ENCODE assay signal across 28 cellular contexts in the genomic region with DNA sequence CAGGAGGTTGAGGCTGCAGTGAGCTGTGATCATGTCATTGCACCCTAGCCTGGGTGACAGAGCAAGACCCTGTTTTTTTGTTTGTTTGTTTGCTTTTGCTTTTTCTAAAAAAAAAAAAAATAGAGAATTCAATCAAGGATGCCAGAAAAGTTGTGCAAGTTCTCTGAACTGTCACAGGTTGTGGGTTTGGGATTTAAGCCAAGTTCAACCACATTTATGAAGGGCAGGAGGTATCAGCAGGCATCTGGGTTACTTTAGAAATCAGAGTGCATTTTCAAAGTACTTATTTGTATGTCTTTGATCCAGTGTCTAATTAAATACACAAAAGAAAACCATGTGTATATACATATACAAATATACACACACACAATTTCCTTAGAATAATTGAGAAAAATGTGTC.
"Had no signal": no experiment of that assay in that cellular context is flagged by ENCODE, and none has a peak within 500 bp of the region (broad histone marks: within the 10 kb centered on the region; RNA-seq: fewer than 3 reads in every experiment).

No MANE protein-coding gene starts in this region.

- H3K9me3 ChIP-seq: esophagus muscularis mucosa, lower lobe of right lung, psoas muscle, right atrium auricular region, suprapubic skin, tibial artery, upper lobe of right lung had no signal

- ATAC-seq: activated CD4-positive, alpha-beta T cell treated with anti-CD3 and anti-CD28 coated beads for 36 hours; activated CD8-positive, alpha-beta T cell treated with anti-CD3 and anti-CD28 coated beads, Interleukin-2, amount 10 ng/mL, durations not matched to agents 7 days and 5 days; activated naive CD4-positive, alpha-beta T cell treated with anti-CD3 and anti-CD28 coated beads, Interleukin-2, amount 50 U/mL, for 72 hours; activated T-cell treated with anti-CD3 and anti-CD28 coated beads, Interleukin-2, amount 50 U/mL, for 72 hours; left lung; lower lobe of right lung; natural killer cell; psoas muscle; stimulated activated naive B cell treated with anti-CD40 and anti-IgM and Interleukin-4, amounts not matched to agents 10 μg/mL and 1 μg/mL and 100 μg/mL, for 72 hours; upper lobe of right lung had no signal

- H3K36me3 ChIP-seq: cardiac muscle cell, esophagus muscularis mucosa, left lung, lower lobe of right lung, neural progenitor cell, right atrium auricular region, suprapubic skin, tibial artery, upper lobe of right lung had no signal

- H3K4me2 ChIP-seq: neural progenitor cell had no signal

- DNase-seq: activated CD4-positive, alpha-beta T cell treated with anti-CD3 and anti-CD28 coated beads for 36 hours; activated CD4-positive, CD25-positive, alpha-beta regulatory T cell; activated CD8-positive, alpha-beta T cell treated with anti-CD3 and anti-CD28 coated beads, Interleukin-2, amount 10 ng/mL, durations not matched to agents 7 days and 5 days; activated naive CD4-positive, alpha-beta T cell; activated T-cell treated with anti-CD3 and anti-CD28 coated beads for 4 hours; activated T-cell treated with anti-CD3 and anti-CD28 coated beads, Interleukin-2, amount 50 U/mL, for 72 hours; anterior cingulate cortex; cerebellar nuclear complex; cortex of kidney; foreskin melanocyte; left lung; lower lobe of right lung; mesendoderm; natural killer cell; occipital lobe; psoas muscle; stimulated activated CD4-positive, alpha-beta T cell treated with anti-CD3 and anti-CD28 coated beads, Interleukin-15, amount 100 ng/mL, for 24 hours; stimulated activated CD4-positive, alpha-beta T cell treated with anti-CD3 and anti-CD28 coated beads, Interleukin-2, amount 100 ng/mL, for 24 hours; stimulated activated naive B cell treated with anti-CD40 and anti-IgM and Interleukin-4, amounts not matched to agents 10 μg/mL and 1 μg/mL and 100 μg/mL, for 72 hours; tibial artery; upper lobe of right lung had no signal

- H3K4me1 ChIP-seq: esophagus muscularis mucosa, left lung, lower lobe of right lung, neural progenitor cell, parathyroid adenoma, psoas muscle, right atrium auricular region, suprapubic skin, tibial artery, upper lobe of right lung had no signal

- H3K79me2 ChIP-seq: parathyroid adenoma had no signal

- H3K27me3 ChIP-seq: cardiac muscle cell, esophagus muscularis mucosa, left lung, neural progenitor cell, right atrium auricular region, suprapubic skin, tibial artery, upper lobe of right lung had no signal

- H3K27ac ChIP-seq: cardiac muscle cell, esophagus muscularis mucosa, left lung, lower lobe of right lung, neural progenitor cell, parathyroid adenoma, psoas muscle, right atrium auricular region, suprapubic skin, tibial artery, upper lobe of right lung had no signal

- H3K9ac ChIP-seq: neural progenitor cell, parathyroid adenoma had no signal

- H3K4me3 ChIP-seq: cardiac muscle cell, esophagus muscularis mucosa, left lung, lower lobe of right lung, neural progenitor cell, psoas muscle, right atrium auricular region, suprapubic skin, tibial artery, upper lobe of right lung had no signal

- H2AFZ ChIP-seq: neural progenitor cell, parathyroid adenoma had no signal
